24 cellular contexts compared by ENCODE assay signal in genomic region chr11:114896594-114896993, GRCh38.
"Had no signal": no experiment of that assay in that cellular context is flagged by ENCODE, and none has a peak within 500 bp of the region (broad histone marks: within the 10 kb centered on the region; RNA-seq: fewer than 3 reads in every experiment).

No MANE protein-coding gene starts in this region.

- H3K9me3 ChIP-seq: esophagus squamous epithelium, mucosa of descending colon had no signal

- H3K27me3 ChIP-seq: esophagus squamous epithelium, gastrocnemius medialis, heart right ventricle, left lung had no signal

- H3K4me1 ChIP-seq: esophagus squamous epithelium, gastrocnemius medialis, left lung, lower lobe of right lung had no signal

- DNase-seq: dermis blood vessel endothelial cell; dorsolateral prefrontal cortex; effector CD4-positive, alpha-beta T cell; effector memory CD4-positive, alpha-beta T cell; esophagus squamous epithelium; foreskin fibroblast; foreskin melanocyte; gastrocnemius medialis; glutamatergic neuron; head of caudate nucleus; heart right ventricle; hippocampal formation; left cardiac atrium; left lung; left ventricle myocardium superior; lower lobe of right lung; mesenchymal stem cell; mucosa of descending colon; naive B cell had no signal

- ATAC-seq: gastrocnemius medialis, heart right ventricle, left cardiac atrium, left lung, left ventricle myocardium superior, lower lobe of right lung, mucosa of descending colon had no signal

- H3K36me3 ChIP-seq: esophagus squamous epithelium, gastrocnemius medialis, heart right ventricle, left lung, lower lobe of right lung had no signal

- H3K4me3 ChIP-seq: coronary artery, dorsolateral prefrontal cortex, esophagus squamous epithelium, gastrocnemius medialis, heart right ventricle, left lung, lower lobe of right lung, mucosa of descending colon had no signal

- H3K27ac ChIP-seq: coronary artery, dorsolateral prefrontal cortex, esophagus squamous epithelium, gastrocnemius medialis, heart right ventricle, left lung, lower lobe of right lung had no signal

- FAIRE-seq: colon, endothelial cell of umbilical vein, islet of Langerhans, keratinocyte had no signal
